Comparison of ENCODE assay signal across 8 cellular contexts in genomic region chr16:83899272-83899897, GRCh38. TPM values are rescaled to one million over a fixed set of nuclear protein-coding genes. Genes with fewer than 3 reads are reported as not detected.
DNase-seq lines count a peak whose midpoint lies in the region; ATAC-seq and TF ChIP-seq lines count a peak whose summit lies in the region.

No MANE protein-coding gene starts in this region.

- H3K27ac ChIP-seq in iPS-18a (ENCODE audit: low read length), result no peak overlapping the region
- peak overlapping the region; percentile 31 to 90 (median 81) for H3K27ac ChIP-seq in skin epidermis

- peaks cover 0 to 3% (median 0%) of the 10 kb centered on the region in 7 donors for H3K9me3 Mint-ChIP-seq in CD14-positive monocyte

- peaks cover 3 to 12% (median 12%) of the 10 kb centered on the region in 3 donors for H3K27me3 Mint-ChIP-seq in CD14-positive monocyte (ENCODE audit: low read depth in 3 of 3)

- ATAC-seq in HG03378 (IDR thresholded peaks at IDR 0.05; ENCODE audit: unreplicated experiment), result peak; percentile 36

- DNase-seq in CD14-positive monocyte (ENCODE audit: low spot score) (no peak), GM19240 (ENCODE audit: insufficient read length, low spot score) (peak; percentile 25), T follicular helper cell (ENCODE audit: low read depth) (peak; percentile 0), astrocyte of the spinal cord (ENCODE audit: low read depth, low spot score) (peak; percentile 57)
- no peak for DNase-seq in effector CD8-positive, alpha-beta T cell (lab: John Stamatoyannopoulos, UW)

- H3K4me1 ChIP-seq in iPS-18a (ENCODE audit: control insufficient read depth, low read depth, low read length), result peaks cover 11% of the 10 kb centered on the region

- peak overlapping the region in 6 of 7 donors; percentile 70 to 87 (median 81) for H3K27ac Mint-ChIP-seq in CD14-positive monocyte

- H3K27me3 ChIP-seq in iPS-18a (ENCODE audit: control insufficient read depth, insufficient read depth, low read length), result peaks cover 8% of the 10 kb centered on the region

- H3K9me3 ChIP-seq in iPS-18a (ENCODE audit: control insufficient read depth, low read depth, low read length), result no peaks in the 10 kb centered on the region

- H3K4me1 Mint-ChIP-seq in CD14-positive monocyte, result peaks cover 26% of the 10 kb centered on the region

- intact Hi-C loops in CD14-positive monocyte (cut with micrococcal nuclease), result no loop called here

- in situ Hi-C loops in astrocyte of the spinal cord (cut with HindIII; ENCODE audit: low sequenced_read_pairs), result no loop called here

- peak overlapping the region; percentile 45 for H3K4me3 ChIP-seq in astrocyte of the spinal cord (ENCODE audit: low read depth, low read length)
- H3K4me3 ChIP-seq in iPS-18a (ENCODE audit: low read length), result peak overlapping the region; percentile 60
- H3K4me3 ChIP-seq in skin epidermis, result peak overlapping the region; percentile 53 to 92 (median 74)

- H3K36me3 ChIP-seq in iPS-18a (ENCODE audit: control insufficient read depth, low read depth, low read length), result no peaks in the 10 kb centered on the region

- peak overlapping the region; percentile 86 to 97 for H3K4me3 Mint-ChIP-seq in CD14-positive monocyte

- H3K36me3 Mint-ChIP-seq in CD14-positive monocyte, result peaks cover 11 to 23% of the 10 kb centered on the region in 2 donors

- H3K9ac ChIP-seq in iPS-18a (ENCODE audit: low read length), result no peak overlapping the region

- TF ChIP-seq CTCF in CD14-positive monocyte (IDR thresholded peaks at IDR 0.05) (no peak), astrocyte of the spinal cord (IDR thresholded peaks at IDR 0.05; ENCODE audit: low read depth, low read length) (no peak)

RNA-seq across cellular contexts. Expression of gene MLYCD, which starts 0.5 kb away (rescaled TPM):
- 1 to 10 TPM; 1.2 to 1.3 TPM for polyA plus RNA-seq in CD14-positive monocyte

RNA-seq across cellular contexts. Expression of gene OSGIN1, which starts 53.7 kb away (rescaled TPM):
- polyA plus RNA-seq in CD14-positive monocyte, result 1 to 10 TPM; 1.8 to 4.0 TPM

Comparison
In these comparisons a context has a peak if more than half of its experiments do, and no peak if none do; other contexts are left out.
1. DNase-seq: peak in GM19240 (single experiment), T follicular helper cell (single experiment) and astrocyte of the spinal cord (single experiment); none in CD14-positive monocyte (single experiment) and effector CD8-positive, alpha-beta T cell (single experiment).
2. Peak in every context shown above with its lines, with median percentiles within 50 percentile points of each other: H3K4me3 ChIP-seq.